22 cellular contexts compared by ENCODE assay signal in the genomic region with DNA sequence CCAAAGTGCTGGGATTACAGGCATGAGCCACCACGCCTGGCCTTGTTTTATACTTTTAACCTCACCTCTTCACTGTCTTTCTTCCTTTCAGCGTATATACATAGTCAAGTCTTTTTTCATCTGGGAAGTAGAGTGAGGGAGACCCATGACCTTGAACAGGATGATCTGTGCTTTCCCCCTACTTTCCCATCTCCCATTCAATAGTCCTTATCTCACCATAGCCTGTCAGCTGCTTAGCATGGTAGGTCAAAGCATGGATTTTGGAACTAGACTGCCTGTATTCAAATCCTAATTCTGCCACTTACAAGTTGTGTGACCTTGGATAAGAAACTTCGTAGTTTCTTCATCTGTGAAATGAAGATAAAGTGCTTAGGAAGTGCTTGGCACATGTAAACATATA.
A peak's percentile ranks its signal among the peaks of the same experiment; 100 is the strongest.
DNase-seq lines count a peak whose midpoint lies in the region; ATAC-seq, FAIRE-seq and TF ChIP-seq lines count a peak whose summit lies in the region.
"Had no signal": no experiment of that assay in that cellular context is flagged by ENCODE, and none has a peak within 500 bp of the region (broad histone marks: within the 10 kb centered on the region; RNA-seq: fewer than 3 reads in every experiment).

No MANE protein-coding gene starts in this region.

- peak overlapping the region; percentile 3 for H3K27ac Mint-ChIP-seq in T-helper 17 cell
- H3K27ac Mint-ChIP-seq: B cell had no signal

- no peak overlapping the region for H2AFZ ChIP-seq in K562 (ENCODE audit: low read depth, low read length)

- no peaks in the 10 kb centered on the region for H3K9me3 ChIP-seq in T-helper 17 cell (ENCODE audit: control insufficient read depth, low read length, poor library complexity, severe bottlenecking)
- H3K9me3 ChIP-seq in K562 (replicated peaks; ENCODE audit: control insufficient read depth, insufficient read depth, low read depth, low read length): no peaks in the 10 kb centered on the region
- no peaks in the 10 kb centered on the region for H3K9me3 ChIP-seq in right lobe of liver

- H3K36me3 ChIP-seq in K562 (ENCODE audit: control insufficient read depth, insufficient read depth, low read length) (peaks cover 51% of the 10 kb centered on the region), right lobe of liver (no peaks in the 10 kb centered on the region)

- DNase-seq in left ventricle myocardium superior (no peak), left cardiac atrium (no peak), T-helper 17 cell (no peak), K562 (ENCODE audit: extremely low read depth in 1 of 4, low spot score in 3 of 4) (peak in 1 of 4 experiments; percentile 8), right lobe of liver (no peak), cortex of kidney (lab: John Stamatoyannopoulos, UW) (no peak)
- DNase-seq: Calu3, DMS79 treated with DMSO at 0.1 percent for 48 hours, GF-D8, IMR-90, MM.1S, NCI-H2029, NCI-H446 treated with DMSO at 0.1 percent for 48 hours, NCI-H526 treated with DMSO at 0.1 percent for 48 hours, SIG-M5 had no signal

- 61% methylated on average over 3 of the region's 3 CpGs for WGBS in K562 (ENCODE audit: insufficient coverage, low coverage, missing lambda C conversion rate)
- 86% methylated on average over 3 of the region's 3 CpGs for WGBS in right lobe of liver (ENCODE audit: insufficient coverage, low coverage, low lambda C conversion rate, missing lambda C conversion rate)

- H3K27ac ChIP-seq in K562 (ENCODE audit: extremely low read depth, low read depth, low read length): no peak overlapping the region
- H3K27ac ChIP-seq in right lobe of liver: no peak overlapping the region
- H3K27ac ChIP-seq: C4-2B, KMS-11, RWPE1, SK-N-MC had no signal

- no TSS peak for BruUV-seq in K562 (replicated peaks; lab: Mats Ljungman, UMichigan)

- no peaks in the 10 kb centered on the region for H3K9me1 ChIP-seq in K562 (ENCODE audit: control insufficient read depth, insufficient read depth, low read length)

- H3K4me1 Mint-ChIP-seq in T-helper 17 cell: peaks cover 36% of the 10 kb centered on the region

- TF ChIP-seq POLR2A in K562 (conservative IDR thresholded peaks at IDR 0.05) (no peak), right lobe of liver (IDR thresholded peaks at IDR 0.05) (no peak)

- in situ Hi-C loops in K562 (cut with MboI): no loop called here

- no peak for TF ChIP-seq EP300 in K562 (IDR thresholded peaks at IDR 0.05; ENCODE audit: low read length)

- peaks cover 0 to 7% of the 10 kb centered on the region in 2 experiments; a peak in 2 of 5 replicates for H3K4me1 ChIP-seq in K562 (replicated peaks in 1 of 2; ENCODE audit: control insufficient read depth in 2 of 2, insufficient read depth in 2 of 2, low read length in 2 of 2)
- H3K4me1 ChIP-seq in right lobe of liver: no peaks in the 10 kb centered on the region

- no peak for TF ChIP-seq RAD21 in K562 (CRISPR knock-in tag; conservative IDR thresholded peaks at IDR 0.05 in 1 of 2, IDR thresholded peaks at IDR 0.05 in 1 of 2)

- TF ChIP-seq CTCF in K562 (IDR thresholded peaks at IDR 0.05 in 2 of 3, conservative IDR thresholded peaks at IDR 0.05 in 1 of 3; ENCODE audit: insufficient read depth in 2 of 3, low read depth in 1 of 3, low read length in 3 of 3) (no peak), right lobe of liver (IDR thresholded peaks at IDR 0.05) (no peak)

- H3K27me3 ChIP-seq in K562 (ENCODE audit: control insufficient read depth in 2 of 2, insufficient read depth in 2 of 2, low read length in 2 of 2) (no peaks in the 10 kb centered on the region), right lobe of liver (no peaks in the 10 kb centered on the region)

- H3K9ac ChIP-seq in K562 (ENCODE audit: insufficient read depth in 1 of 2, low read depth in 2 of 2, low read length in 2 of 2): no peak overlapping the region
- H3K9ac ChIP-seq: KMS-11 had no signal

- POLR2A ChIA-PET in K562 (lab: Yijun Ruan, JAX): no interaction called here

- intact Hi-C loops in left ventricle myocardium superior (cut with micrococcal nuclease): no loop called here
- intact Hi-C loops in left cardiac atrium (cut with DNase I): no loop called here
- intact Hi-C loops in K562 (cut with micrococcal nuclease): no loop called here
- intact Hi-C loops in right lobe of liver (cut with DNase I): no loop called here

- CTCF ChIA-PET in K562 (lab: Yijun Ruan, JAX; ENCODE audit: low intra/inter-chr PET ratio): no interaction called here

- no peaks in the 10 kb centered on the region for H4K20me1 ChIP-seq in K562 (replicated peaks; ENCODE audit: control insufficient read depth, insufficient read depth, low read length)

- peaks cover 6% of the 10 kb centered on the region for H3K36me3 Mint-ChIP-seq in T-helper 17 cell (ENCODE audit: low read depth)

- no peak overlapping the region for H3K4me3 Mint-ChIP-seq in T-helper 17 cell
- H3K4me3 Mint-ChIP-seq: B cell had no signal

- ATAC-seq in left ventricle myocardium superior: peak; percentile 32
- no peak for ATAC-seq in left cardiac atrium
- ATAC-seq in T-helper 17 cell: no peak
- peak; percentile 57 for ATAC-seq in K562
- no peak for ATAC-seq in right lobe of liver
- no peak for ATAC-seq in HG02678 (IDR thresholded peaks at IDR 0.05; ENCODE audit: unreplicated experiment)

- H3K79me2 ChIP-seq in K562 (ENCODE audit: control insufficient read depth, insufficient read depth, low read length): peaks cover 91% of the 10 kb centered on the region

- no peaks in the 10 kb centered on the region for H3K27me3 Mint-ChIP-seq in T-helper 17 cell
- H3K27me3 Mint-ChIP-seq: B cell had no signal

- H3K4me3 ChIP-seq in K562: no peak overlapping the region
- no peak overlapping the region for H3K4me3 ChIP-seq in right lobe of liver
- H3K4me3 ChIP-seq: SK-N-MC had no signal

- no peak for FAIRE-seq in K562 (lab: Jason Lieb, UNC)
- FAIRE-seq: GM12891 had no signal

- H3K4me2 ChIP-seq in K562 (ENCODE audit: insufficient read depth, low read length): no peak overlapping the region
- H3K4me2 ChIP-seq: KMS-11 had no signal

TF ChIP-seq in K562, 482 proteins besides CTCF, POLR2A, EP300 and RAD21:
- no peak for TF ChIP-seq MAFF (IDR thresholded peaks at IDR 0.05; ENCODE audit: low read length)
- 0 out of 2 replicates have a peak, but pooled peaks have one; percentile 15 for TF ChIP-seq ESRRA (IDR thresholded peaks at IDR 0.05; ENCODE audit: borderline replicate concordance, low read depth)

Comparison
In these comparisons a context has a peak if more than half of its experiments do, and no peak if none do; other contexts are left out.
1. ATAC-seq: peak in left ventricle myocardium superior (single experiment) and K562 (single experiment); none in left cardiac atrium (0 of 2), T-helper 17 cell (single experiment), right lobe of liver (0 of 4) and HG02678 (single experiment).